In the genomic region with DNA sequence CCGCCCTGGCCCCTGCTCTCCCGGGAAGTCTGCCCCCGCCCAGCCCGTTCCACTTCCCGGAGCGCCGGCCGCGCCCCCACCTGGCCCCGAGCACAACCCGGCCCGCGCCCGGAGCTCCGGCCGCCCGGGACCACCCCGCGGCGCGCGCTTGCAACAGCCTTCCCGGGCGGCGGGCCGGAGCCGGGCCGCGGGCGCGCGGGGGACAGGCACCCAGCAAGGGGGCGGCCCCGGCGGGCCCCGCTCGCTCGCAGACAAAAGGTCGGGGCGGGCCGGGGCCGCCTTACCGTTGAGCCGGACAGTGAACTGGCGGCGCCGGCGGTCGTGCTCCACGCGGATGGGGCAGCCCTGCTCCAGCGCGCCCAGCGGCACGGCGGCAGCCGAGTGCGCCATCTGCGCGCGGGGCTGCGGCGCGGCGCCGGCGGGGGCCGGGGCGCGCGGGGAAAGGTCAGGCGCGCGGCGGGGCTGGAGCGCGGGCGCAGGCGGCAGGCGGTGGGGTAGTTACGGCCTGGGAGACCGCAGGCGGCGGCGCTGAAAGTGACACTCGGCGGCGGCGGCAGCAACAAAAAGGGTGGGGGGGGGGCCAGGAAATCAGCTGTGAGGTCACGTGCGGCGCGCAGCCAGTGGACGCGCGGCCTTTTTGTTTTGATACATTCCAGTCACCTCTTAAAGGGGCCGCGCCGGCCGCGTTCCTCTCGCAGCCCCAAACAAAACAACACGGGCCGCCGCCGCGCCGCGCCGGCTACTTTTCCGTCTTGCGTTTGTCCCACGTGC, we compare ENCODE assay signal across 8 cellular contexts. TPM values are rescaled to one million over a fixed set of nuclear protein-coding genes. Genes with fewer than 3 reads are reported as not detected.
DNase-seq lines count a peak whose midpoint lies in the region; ATAC-seq and TF ChIP-seq lines count a peak whose summit lies in the region.

A gene with protein sequence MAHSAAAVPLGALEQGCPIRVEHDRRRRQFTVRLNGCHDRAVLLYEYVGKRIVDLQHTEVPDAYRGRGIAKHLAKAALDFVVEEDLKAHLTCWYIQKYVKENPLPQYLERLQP (minus strand): TSS at position 536 of the 771 bp plus-strand sequence. CDS start 146 bp downstream, at position 390.

- peaks cover 15% of the 10 kb centered on the region for H3K4me1 ChIP-seq in OCI-LY1 (ENCODE audit: insufficient read depth, low read length, severe bottlenecking)
- peaks cover 4% of the 10 kb centered on the region for H3K4me1 ChIP-seq in mucosa of descending colon (ENCODE audit: low read depth)

- peaks cover 4% of the 10 kb centered on the region; the same call in 1 of the 2 replicates for H3K27me3 ChIP-seq in OCI-LY1 (ENCODE audit: insufficient read depth, low read length)

- no peaks in the 10 kb centered on the region for H3F3A ChIP-seq in OCI-LY1 (ENCODE audit: insufficient read depth, low read length)

- H3K4me2 ChIP-seq in OCI-LY1 (ENCODE audit: low read length), result peak within 1 kb of the TSS; percentile 85

- peak within 1 kb of the TSS; percentile 90; the same call in 1 of the 2 replicates for H2AFZ ChIP-seq in OCI-LY1 (ENCODE audit: low read length)

- H3K9me3 ChIP-seq in OCI-LY1 (ENCODE audit: low read length) (no peaks in the 10 kb centered on the region), mucosa of descending colon (no peaks in the 10 kb centered on the region)

- TF ChIP-seq CTCF in OCI-LY1 (IDR thresholded peaks at IDR 0.05; ENCODE audit: low read length) (no peak), mucosa of descending colon (IDR thresholded peaks at IDR 0.05) (no peak)

- ATAC-seq in HG03432 (IDR thresholded peaks at IDR 0.05; ENCODE audit: unreplicated experiment), result peak; percentile 88
- peak; percentile 90 for ATAC-seq in mucosa of descending colon

- intact Hi-C loops in mucosa of descending colon (cut with DNase I, micrococcal nuclease), result no loop called here

- peak within 1 kb of the TSS; percentile 57; the same call in 1 of the 2 replicates for H3K9ac ChIP-seq in OCI-LY1 (ENCODE audit: low read length)

- H3K27ac ChIP-seq in OCI-LY1 (ENCODE audit: low read depth, low read length, poor library complexity, severe bottlenecking), result no peak within 1 kb of the TSS
- H3K27ac ChIP-seq in epithelial cell of prostate, result peak within 1 kb of the TSS; percentile 26

- no peaks in the 10 kb centered on the region for H3K9me2 ChIP-seq in OCI-LY1 (ENCODE audit: low read depth, low read length)

- H4K20me1 ChIP-seq in OCI-LY1 (ENCODE audit: insufficient read depth, low read length), result no peaks in the 10 kb centered on the region

- DNase-seq in AG20443 (ENCODE audit: low spot score), result peak; percentile 95
- peak; percentile 85 for DNase-seq in GM19238 (ENCODE audit: insufficient read length, low spot score)
- DNase-seq in activated T-cell treated with anti-CD3 and anti-CD28 coated beads for 1 hour (ENCODE audit: low read depth), result peak; percentile 70
- DNase-seq in epithelial cell of prostate (ENCODE audit: low read depth, low spot score), result no peak
- DNase-seq in mucosa of descending colon, result peak; percentile 84 to 91 (median 90)
- DNase-seq in stimulated activated CD8-positive, alpha-beta memory T cell treated with anti-CD3 and anti-CD28 coated beads, Interleukin-2, amount 100 ng/mL, for 48 hours (ENCODE audit: low read depth in 2 of 2), result peak; percentile 62 to 65

- no peaks in the 10 kb centered on the region for H3K79me2 ChIP-seq in OCI-LY1 (ENCODE audit: insufficient read depth, low read length)

- H3K36me3 ChIP-seq in OCI-LY1 (ENCODE audit: insufficient read depth, low read length), result no peaks in the 10 kb centered on the region
- no peaks in the 10 kb centered on the region for H3K36me3 ChIP-seq in mucosa of descending colon (ENCODE audit: low read depth)

- H3K4me3 ChIP-seq in OCI-LY1 (ENCODE audit: low read depth, low read length, poor library complexity, severe bottlenecking) (peak within 1 kb of the TSS; percentile 64), mucosa of descending colon (peak within 1 kb of the TSS; percentile 34)

RNA-seq across cellular contexts. Expression of the gene that starts here (rescaled TPM):
- 10 to 100 TPM in 1 of 3 donors, 1 to 10 TPM in 2; 3.9 to 11.1 (median 7.2) TPM for total RNA-seq in mucosa of descending colon
